In genomic region chr15:78243491-78243941, GRCh38 we compare ENCODE assay signal across 12 cellular contexts. TPM values are rescaled to one million over a fixed set of nuclear protein-coding genes. Genes with fewer than 3 reads are reported as not detected.
DNase-seq lines count a peak whose midpoint lies in the region; ATAC-seq and TF ChIP-seq lines count a peak whose summit lies in the region.
"Had no signal": no experiment of that assay in that cellular context is flagged by ENCODE, and none has a peak within 500 bp of the region (broad histone marks: within the 10 kb centered on the region; RNA-seq: fewer than 3 reads in every experiment).

No MANE protein-coding gene starts in this region.

- H3K27ac ChIP-seq in mammary epithelial cell (ENCODE audit: insufficient read depth, low read depth, low read length) (no peak overlapping the region), substantia nigra (ENCODE audit: low read depth, low read length, poor library complexity, severe bottlenecking) (no peak overlapping the region)
- H3K27ac ChIP-seq: 22Rv1 had no signal

- ATAC-seq in HG03469 (IDR thresholded peaks at IDR 0.05; ENCODE audit: unreplicated experiment): no peak

- BruUV-seq in mammary epithelial cell (replicated peaks; lab: Mats Ljungman, UMichigan): no TSS peak

- no peaks in the 10 kb centered on the region for H3K36me3 ChIP-seq in mammary epithelial cell (ENCODE audit: insufficient read depth, low read length)

- H3K9ac ChIP-seq in mammary epithelial cell (ENCODE audit: insufficient read depth, low read length): no peak overlapping the region

- no peaks in the 10 kb centered on the region for H3K27me3 ChIP-seq in mammary epithelial cell (ENCODE audit: insufficient read depth, low read length)

- in situ Hi-C loops in mammary epithelial cell (cut with MboI; ENCODE audit: low sequenced_read_pairs in 2 of 2): loop anchor here (5.0 to 25.0 kb wide), 3 partner anchors 131 to 281 kb away; no protein-coding TSS in a partner anchor

- no peaks in the 10 kb centered on the region for H4K20me1 ChIP-seq in mammary epithelial cell (ENCODE audit: insufficient read depth, low read length)

- H3K4me3 ChIP-seq in mammary epithelial cell (replicated peaks in 1 of 3; ENCODE audit: insufficient read depth in 1 of 3, low read depth in 2 of 3, low read length in 3 of 3): no peak overlapping the region

- TF ChIP-seq CTCF in mammary epithelial cell (conservative IDR thresholded peaks at IDR 0.05 in 1 of 2, IDR thresholded peaks at IDR 0.05 in 1 of 2; ENCODE audit: extremely low read depth in 1 of 2, insufficient read depth in 1 of 2, low read depth in 1 of 2, low read length in 2 of 2) (no peak), GM10248 (IDR thresholded peaks at IDR 0.05; ENCODE audit: control extremely low read depth, extremely low read depth, low read depth, missing control alignments) (no peak)

- H3K4me2 ChIP-seq in mammary epithelial cell (ENCODE audit: insufficient read depth, low read depth, low read length): peak overlapping the region; percentile 17

- intact Hi-C loops in mammary epithelial cell (cut with micrococcal nuclease): loop anchor here (5.0 kb wide), 2 partner anchors 331 to 509 kb away; no protein-coding TSS in a partner anchor

- H3K9me3 ChIP-seq in mammary epithelial cell (replicated peaks; ENCODE audit: insufficient read depth, low read length): no peaks in the 10 kb centered on the region

- dilution Hi-C loops in mammary epithelial cell (cut with HindIII; ENCODE audit: low sequenced_read_pairs): no loop called here

- CTCF ChIA-PET in mammary epithelial cell (lab: Charles Lee; ENCODE audit: low non-redundant PET) (no interaction called here), GM10248 (lab: Yijun Ruan, JAX) (interaction anchor here (1.6 to 6.1 kb wide), 4 partner anchors 48 to 333 kb away, joined by 4 to 117 read pairs (median 12); partner anchors contain the start of gene CIB2)

- H3K4me1 ChIP-seq in mammary epithelial cell (ENCODE audit: insufficient read depth, low read length): peaks cover 7% of the 10 kb centered on the region

- peak overlapping the region; percentile 52 for H2AFZ ChIP-seq in mammary epithelial cell (ENCODE audit: low read depth, low read length)

- WGBS in mammary epithelial cell (ENCODE audit: low coverage, missing lambda C conversion rate): 19% methylated on average over 5 of the region's 6 CpGs

- DNase-seq in DMS53 (lab: John Stamatoyannopoulos, UW) (peak; percentile 5), DMS53 treated with DMSO at 0.1 percent for 48 hours (lab: John Stamatoyannopoulos, UW; ENCODE audit: unreplicated experiment) (no peak), mammary epithelial cell (peak; percentile 57), kidney glomerular epithelial cell (lab: John Stamatoyannopoulos, UW) (peak; percentile 14), substantia nigra (lab: John Stamatoyannopoulos, UW) (peak in 29 of 49 donors; percentile 14 to 87 (median 43)), islet precursor cell (no peak), GM10248 (ENCODE audit: extremely low spot score) (no peak)
- DNase-seq: GF-D8, NCI-H748 treated with DMSO at 0.1 percent for 48 hours had no signal

- POLR2A ChIA-PET in GM10248 (lab: Yijun Ruan, JAX): interaction anchor here (0.7 kb wide), 1 partner anchor 19 kb away, joined by 4 read pairs; no protein-coding TSS in a partner anchor

- H3K79me2 ChIP-seq in mammary epithelial cell (ENCODE audit: insufficient read depth, low read length): no peaks in the 10 kb centered on the region

RNA-seq across cellular contexts. Expression of gene ACSBG1, which starts 9.2 kb away (rescaled TPM):
- under 1 TPM in 1 of 2 donors, not detected in 1; under 0.01 TPM for total RNA-seq in mammary epithelial cell
- not detected for polyA plus RNA-seq in mammary epithelial cell
- not detected for polyA minus RNA-seq in mammary epithelial cell

RNA-seq across cellular contexts. Expression of gene DNAJA4, which starts 20.8 kb away (rescaled TPM):
- total RNA-seq in mammary epithelial cell: 1 to 10 TPM in 1 of 2 donors, not detected in 1; 8.2 TPM
- 0.18 TPM for polyA plus RNA-seq in mammary epithelial cell
- polyA minus RNA-seq in mammary epithelial cell: not detected
- total RNA-seq: LHCN-M2 had no signal

RNA-seq across cellular contexts. Expression of gene SKIC8, which starts 55.9 kb away (rescaled TPM):
- 10 to 100 TPM; 41.3 to 62.2 TPM for total RNA-seq in mammary epithelial cell
- 91.9 TPM for polyA plus RNA-seq in mammary epithelial cell
- polyA minus RNA-seq in mammary epithelial cell: 88.6 TPM

Comparison
In these comparisons a context has a peak if more than half of its experiments do, and no peak if none do; other contexts are left out.
1. DNase-seq: peak in DMS53 (single experiment), mammary epithelial cell (single experiment), kidney glomerular epithelial cell (single experiment) and substantia nigra (29 of 49); none in DMS53 treated with DMSO at 0.1 percent for 48 hours (single experiment), islet precursor cell (single experiment) and GM10248 (single experiment).